24 cellular contexts compared by ENCODE assay signal in genomic region chr10:36606234-36606839, GRCh38.
DNase-seq lines count a peak whose midpoint lies in the region; ATAC-seq and FAIRE-seq lines count a peak whose summit lies in the region.
"Had no signal": no experiment of that assay in that cellular context is flagged by ENCODE, and none has a peak within 500 bp of the region (broad histone marks: within the 10 kb centered on the region; RNA-seq: fewer than 3 reads in every experiment).

No MANE protein-coding gene starts in this region.

- no peak for FAIRE-seq in frontal cortex (lab: Jason Lieb, UNC)
- FAIRE-seq: GM12891 had no signal

- DNase-seq in Daoy (ENCODE audit: low read depth) (peak; percentile 15), LHCN-M2 (ENCODE audit: low read depth) (peak; percentile 9), amniotic stem cell (lab: John Stamatoyannopoulos, UW) (peak; percentile 0), lung microvascular endothelial cell (ENCODE audit: low read depth in 2 of 2) (peak; percentile 46 to 58), GM19240 (ENCODE audit: insufficient read length, low spot score) (no peak), frontal cortex (ENCODE audit: low spot score in 2 of 2) (no peak)
- DNase-seq: activated CD4-positive, alpha-beta T cell treated with anti-CD3 and anti-CD28 coated beads, Interleukin-2, amount 10 ng/mL, durations not matched to agents 24 days and 14 days; activated gamma-delta T cell; activated naive CD8-positive, alpha-beta T cell treated with anti-CD3 and anti-CD28 coated beads, Interleukin-2, amount 10 ng/mL, durations not matched to agents 7 days and 5 days; activated T-cell treated with anti-CD3 and anti-CD28 coated beads, Interleukin-2, amount 50 U/mL, for 24 hours; Calu3; EL; head of caudate nucleus; NCI-H1417 treated with DMSO at 0.1 percent for 48 hours; NCI-H2081 treated with DMSO at 0.1 percent for 48 hours; NCI-H748 treated with DMSO at 0.1 percent for 48 hours; ovary; right cardiac atrium; spleen; stimulated activated CD4-positive, alpha-beta T cell treated with anti-CD3 and anti-CD28 coated beads, Interleukin-2, amount 100 ng/mL, for 48 hours; T-helper 9 cell; trophoblast cell had no signal

- ATAC-seq in HG02973 (IDR thresholded peaks at IDR 0.05; ENCODE audit: unreplicated experiment) = no peak
- ATAC-seq: right cardiac atrium had no signal

Comparison
In these comparisons a context has a peak if more than half of its experiments do, and no peak if none do; other contexts are left out.
1. DNase-seq: peak in Daoy (single experiment), LHCN-M2 (single experiment), amniotic stem cell (single experiment) and lung microvascular endothelial cell (2 of 2); none in GM19240 (single experiment) and frontal cortex (0 of 2).